8 cellular contexts compared by ENCODE assay signal in genomic region chr17:55845385-55845784, GRCh38.
DNase-seq lines count a peak whose midpoint lies in the region; ATAC-seq and TF ChIP-seq lines count a peak whose summit lies in the region.

No MANE protein-coding gene starts in this region.

- ATAC-seq in right lobe of liver: peak; percentile 56 to 82 (median 80)

- WGBS in right lobe of liver (ENCODE audit: insufficient coverage, low coverage, low lambda C conversion rate, missing lambda C conversion rate): 0% methylated on average over 10 of the region's 32 CpGs
- 2 to 3% methylated on average over 20 to 29 of the region's 32 CpGs for WGBS in thyroid gland, 2 donors

- H3K9me3 ChIP-seq in right lobe of liver (no peaks in the 10 kb centered on the region), thyroid gland (no peaks in the 10 kb centered on the region)

- no peak overlapping the region for H3K4me3 ChIP-seq in LNCaP clone FGC (ENCODE audit: low read depth, low read length)
- H3K4me3 ChIP-seq in coronary artery: peak overlapping the region; percentile 65
- H3K4me3 ChIP-seq in right lobe of liver: peak overlapping the region in 1 of 3 donors; percentile 19
- H3K4me3 ChIP-seq in thyroid gland (replicated peaks in 1 of 3): no peak overlapping the region

- H3K27me3 ChIP-seq in right lobe of liver: no peaks in the 10 kb centered on the region
- no peaks in the 10 kb centered on the region for H3K27me3 ChIP-seq in thyroid gland

- intact Hi-C loops in right lobe of liver (cut with DNase I) (no loop called here), thyroid gland (cut with DNase I) (no loop called here)

- peak overlapping the region in 1 of 2 donors; percentile 35 for H3K27ac ChIP-seq in coronary artery
- H3K27ac ChIP-seq in right lobe of liver: no peak overlapping the region
- H3K27ac ChIP-seq in thyroid gland: no peak overlapping the region

- H3K4me1 ChIP-seq in right lobe of liver (no peaks in the 10 kb centered on the region), thyroid gland (peaks cover 0 to 5% of the 10 kb centered on the region in 2 donors)

- TF ChIP-seq CTCF in LNCaP clone FGC (IDR thresholded peaks at IDR 0.05; ENCODE audit: control insufficient read depth, extremely low read depth, insufficient read depth): peak; percentile 49
- TF ChIP-seq CTCF in coronary artery (IDR thresholded peaks at IDR 0.05): no peak
- peak; percentile 34 to 54 (median 43) for TF ChIP-seq CTCF in right lobe of liver (IDR thresholded peaks at IDR 0.05)
- peak in 3 of 6 experiments; percentile 34 to 63 (median 43) for TF ChIP-seq CTCF in thyroid gland (IDR thresholded peaks at IDR 0.05)

- TF ChIP-seq POLR2A in right lobe of liver (IDR thresholded peaks at IDR 0.05): no peak
- no peak for TF ChIP-seq POLR2A in thyroid gland (IDR thresholded peaks at IDR 0.05)

- no peaks in the 10 kb centered on the region for H3K36me3 ChIP-seq in right lobe of liver
- H3K36me3 ChIP-seq in thyroid gland: no peaks in the 10 kb centered on the region

- DNase-seq in D341Med (ENCODE audit: low spot score) (peak; percentile 87), LNCaP clone FGC (ENCODE audit: low read depth) (no peak), coronary artery (ENCODE audit: low spot score) (peak; percentile 74), right lobe of liver (peak; percentile 54 to 62 (median 54)), thyroid gland (peak; percentile 38 to 51), NCI-H774 (lab: John Stamatoyannopoulos, UW) (no peak), cerebellar nuclear complex (lab: John Stamatoyannopoulos, UW) (no peak), NCI-H526 (lab: John Stamatoyannopoulos, UW) (no peak)

Comparison
In these comparisons a context has a peak if more than half of its experiments do, and no peak if none do; other contexts are left out.
1. DNase-seq: peak in D341Med (single experiment), coronary artery (single experiment), right lobe of liver (3 of 3) and thyroid gland (2 of 2); none in LNCaP clone FGC (single experiment), NCI-H774 (single experiment), cerebellar nuclear complex (0 of 2) and NCI-H526 (0 of 2).